13 cellular contexts compared by ENCODE assay signal in the genomic region with DNA sequence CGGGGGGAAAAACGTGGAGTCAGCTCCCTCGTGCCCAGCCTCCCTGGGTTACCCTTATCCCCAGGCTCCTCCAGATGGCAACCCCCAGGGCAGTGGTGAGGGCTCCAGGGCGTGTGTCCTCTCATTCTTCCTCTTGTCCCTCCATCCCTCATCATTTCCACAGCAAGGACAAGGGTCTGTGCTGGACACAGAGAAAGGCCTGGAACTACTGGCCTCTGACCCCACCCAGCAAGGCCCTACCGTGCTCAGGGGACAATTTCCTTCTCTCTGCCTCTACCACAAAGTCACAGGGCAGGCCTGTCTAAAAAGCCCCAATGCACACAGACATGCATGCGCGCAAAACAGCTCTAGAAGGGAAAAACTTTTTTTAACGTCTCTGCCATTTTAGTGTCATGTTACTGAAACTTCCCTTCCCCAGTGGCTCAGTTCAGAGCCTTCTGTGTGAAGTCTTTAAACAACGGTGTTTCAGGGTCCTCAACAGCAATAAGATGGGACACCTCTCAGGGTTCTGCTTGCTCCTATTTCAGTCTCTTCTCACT. TPM values are rescaled to one million over a fixed set of nuclear protein-coding genes. Genes with fewer than 3 reads are reported as not detected.
DNase-seq lines count a peak whose midpoint lies in the region; ATAC-seq, FAIRE-seq and TF ChIP-seq lines count a peak whose summit lies in the region.
"Had no signal": no experiment of that assay in that cellular context is flagged by ENCODE, and none has a peak within 500 bp of the region (broad histone marks: within the 10 kb centered on the region; RNA-seq: fewer than 3 reads in every experiment).

No MANE protein-coding gene starts in this region.

- no peak overlapping the region for H3K4me3 ChIP-seq in CD4-positive, CD25-positive, alpha-beta regulatory T cell (ENCODE audit: low read depth, low read length)
- H3K4me3 ChIP-seq in HCT116 (replicated peaks in 1 of 2; ENCODE audit: low read depth in 1 of 2, low read length in 2 of 2) = no peak overlapping the region
- no peak overlapping the region for H3K4me3 ChIP-seq in astrocyte (ENCODE audit: insufficient read depth, low read depth, low read length)
- H3K4me3 ChIP-seq in neural cell (ENCODE audit: low read length) = no peak overlapping the region
- no peak overlapping the region for H3K4me3 ChIP-seq in brain microvascular endothelial cell (ENCODE audit: low read depth, low read length)

- H3K4me1 Mint-ChIP-seq in CD4-positive, CD25-positive, alpha-beta regulatory T cell = peaks cover 4 to 65% (median 50%) of the 10 kb centered on the region in 4 donors
- peaks cover 38% of the 10 kb centered on the region for H3K4me1 Mint-ChIP-seq in astrocyte (ENCODE audit: low read depth, unreplicated experiment)

- no peaks in the 10 kb centered on the region for H3K27me3 Mint-ChIP-seq in CD4-positive, CD25-positive, alpha-beta regulatory T cell
- no peaks in the 10 kb centered on the region for H3K27me3 Mint-ChIP-seq in astrocyte (ENCODE audit: low read depth, unreplicated experiment)

- H2AFZ ChIP-seq in HCT116 (ENCODE audit: low read depth, low read length, poor library complexity, severe bottlenecking) (no peak overlapping the region), astrocyte (ENCODE audit: low read depth, low read length) (no peak overlapping the region), neural cell (ENCODE audit: low read depth, low read length) (no peak overlapping the region)

- peaks cover 43% of the 10 kb centered on the region for H3K4me1 ChIP-seq in CD4-positive, CD25-positive, alpha-beta regulatory T cell (ENCODE audit: control insufficient read depth, insufficient read depth, low read length, poor library complexity, severe bottlenecking)
- H3K4me1 ChIP-seq in HCT116 (ENCODE audit: control insufficient read depth in 1 of 2, insufficient read depth in 2 of 2, low read length in 2 of 2) = peaks cover 2 to 24% of the 10 kb centered on the region in 2 experiments; a peak in 3 of 4 replicates
- peaks cover 21% of the 10 kb centered on the region for H3K4me1 ChIP-seq in astrocyte (ENCODE audit: insufficient read depth, low read length)

- H3K9ac ChIP-seq in HCT116 (ENCODE audit: low read length) (peak overlapping the region; percentile 93), astrocyte (ENCODE audit: low read length) (no peak overlapping the region), neural cell (ENCODE audit: low read length) (peak overlapping the region; percentile 96)

- BruUV-seq in HCT116 (replicated peaks; lab: Mats Ljungman, UMichigan) = no TSS peak

- H3K9me3 ChIP-seq in CD4-positive, CD25-positive, alpha-beta regulatory T cell (ENCODE audit: control insufficient read depth in 2 of 2, low read length in 2 of 2) = no peaks in the 10 kb centered on the region
- H3K9me3 ChIP-seq in HCT116 (ENCODE audit: control insufficient read depth in 1 of 2, insufficient read depth in 1 of 2, low read depth in 1 of 2, low read length in 2 of 2) (no peaks in the 10 kb centered on the region), astrocyte (ENCODE audit: insufficient read depth, low read depth, low read length) (no peaks in the 10 kb centered on the region), neural cell (ENCODE audit: low read length) (no peaks in the 10 kb centered on the region)
- H3K9me3 ChIP-seq: heart left ventricle, upper lobe of left lung had no signal

- H4K20me1 ChIP-seq in HCT116 (ENCODE audit: insufficient read depth) (peaks cover 16% of the 10 kb centered on the region; the same call in 1 of the 2 replicates), astrocyte (ENCODE audit: insufficient read depth, low read length) (peaks cover 49% of the 10 kb centered on the region), neural cell (ENCODE audit: insufficient read depth) (no peaks in the 10 kb centered on the region)

- in situ Hi-C loops in brain microvascular endothelial cell (cut with HindIII; ENCODE audit: low pct_ligation_motif_present, low sequenced_read_pairs) = no loop called here

- no peaks in the 10 kb centered on the region for H3K9me3 Mint-ChIP-seq in CD4-positive, CD25-positive, alpha-beta regulatory T cell
- H3K9me3 Mint-ChIP-seq in astrocyte (ENCODE audit: unreplicated experiment) = no peaks in the 10 kb centered on the region

- intact Hi-C loops in HCT116 (cut with micrococcal nuclease) = no loop called here

- TF ChIP-seq RAD21 in HCT116 (IDR thresholded peaks at IDR 0.05; ENCODE audit: low read depth) = no peak
- TF ChIP-seq RAD21 in neural cell (conservative IDR thresholded peaks at IDR 0.05) = no peak

- DNase-seq in CD4-positive, CD25-positive, alpha-beta regulatory T cell = no peak
- DNase-seq in HCT116 (ENCODE audit: low read depth, low spot score) (no peak), astrocyte (ENCODE audit: low read depth) (no peak), NCI-H1694 (lab: John Stamatoyannopoulos, UW) (no peak), islet precursor cell (no peak), brain microvascular endothelial cell (no peak)
- DNase-seq: NCI-H1930, RPMI8226, upper lobe of left lung had no signal

- no peaks in the 10 kb centered on the region for H3F3A ChIP-seq in neural cell (ENCODE audit: insufficient read depth, low read length, poor library complexity, severe bottlenecking)

- POLR2A ChIA-PET in HCT116 (lab: Charles Lee) = no interaction called here

- H3K27ac Mint-ChIP-seq in CD4-positive, CD25-positive, alpha-beta regulatory T cell = peak overlapping the region; percentile 57 to 94 (median 91)
- no peak overlapping the region for H3K27ac Mint-ChIP-seq in astrocyte (ENCODE audit: unreplicated experiment)

- H3K9me2 ChIP-seq in HCT116 (ENCODE audit: insufficient read depth) (no peaks in the 10 kb centered on the region), neural cell (ENCODE audit: insufficient read depth, low read length) (no peaks in the 10 kb centered on the region)

- no peak for TF ChIP-seq EP300 in neural cell (conservative IDR thresholded peaks at IDR 0.05; ENCODE audit: poor library complexity, severe bottlenecking)

- peaks cover 42% of the 10 kb centered on the region for H3K36me3 ChIP-seq in CD4-positive, CD25-positive, alpha-beta regulatory T cell (ENCODE audit: control insufficient read depth, insufficient read depth, low read length)
- H3K36me3 ChIP-seq in HCT116 (ENCODE audit: control insufficient read depth in 1 of 2, insufficient read depth in 2 of 2, low read length in 2 of 2) = peaks cover 9 to 19% of the 10 kb centered on the region in 2 experiments; a peak in 3 of 4 replicates
- H3K36me3 ChIP-seq in astrocyte (ENCODE audit: insufficient read depth, low read length) = peaks cover 18% of the 10 kb centered on the region
- H3K36me3 ChIP-seq in neural cell (ENCODE audit: insufficient read depth, low read length) = no peaks in the 10 kb centered on the region
- peaks cover 28% of the 10 kb centered on the region for H3K36me3 ChIP-seq in brain microvascular endothelial cell (replicated peaks)

- RAD21 ChIA-PET in HCT116 (lab: Charles Lee; ENCODE audit: low non-redundant PET in 1 of 2, low total read pairs in 2 of 2, uncharacterized antibody in 2 of 2, unreplicated experiment in 2 of 2) = no interaction called here

- TF ChIP-seq CTCF in HCT116 (IDR thresholded peaks at IDR 0.05 in 2 of 3, conservative IDR thresholded peaks at IDR 0.05 in 1 of 3; ENCODE audit: borderline replicate concordance in 1 of 3, insufficient read depth in 1 of 3, low read depth in 2 of 3, low read length in 2 of 3) (no peak), astrocyte (IDR thresholded peaks at IDR 0.05; ENCODE audit: insufficient read depth, low read depth, low read length) (no peak), neural cell (IDR thresholded peaks at IDR 0.05; ENCODE audit: poor library complexity, severe bottlenecking) (no peak), brain microvascular endothelial cell (IDR thresholded peaks at IDR 0.05; ENCODE audit: low read depth, low read length, missing control alignments) (no peak)

- FAIRE-seq in astrocyte (lab: Jason Lieb, UNC) = no peak

- H3K27ac ChIP-seq in CD4-positive, CD25-positive, alpha-beta regulatory T cell (ENCODE audit: insufficient read depth, low read length, poor library complexity, severe bottlenecking) = peak overlapping the region; percentile 80
- H3K27ac ChIP-seq in HCT116 (ENCODE audit: low read depth, low read length) (peak overlapping the region; percentile 95), astrocyte (ENCODE audit: low read depth, low read length) (no peak overlapping the region), neural cell (ENCODE audit: low read length) (no peak overlapping the region), brain microvascular endothelial cell (no peak overlapping the region)

- H3K27me3 ChIP-seq in CD4-positive, CD25-positive, alpha-beta regulatory T cell (ENCODE audit: control insufficient read depth, insufficient read depth, low read length) = no peaks in the 10 kb centered on the region
- H3K27me3 ChIP-seq in HCT116 (ENCODE audit: insufficient read depth, low read length) (no peaks in the 10 kb centered on the region), astrocyte (ENCODE audit: insufficient read depth, low read length) (no peaks in the 10 kb centered on the region), neural cell (ENCODE audit: insufficient read depth, low read depth, low read length) (no peaks in the 10 kb centered on the region), brain microvascular endothelial cell (replicated peaks) (no peaks in the 10 kb centered on the region)
- H3K27me3 ChIP-seq: heart left ventricle, upper lobe of left lung had no signal

- H3K4me2 ChIP-seq in HCT116 (ENCODE audit: low read length) = peak overlapping the region; percentile 99; the same call in 1 of the 2 replicates
- H3K4me2 ChIP-seq in astrocyte (ENCODE audit: low read length) = peak overlapping the region; percentile 100
- no peak overlapping the region for H3K4me2 ChIP-seq in neural cell (ENCODE audit: low read length)

- TF ChIP-seq POLR2A in HCT116 (IDR thresholded peaks at IDR 0.05; ENCODE audit: borderline replicate concordance, extremely low read depth, insufficient read depth, insufficient read length) = no peak

- ATAC-seq in CD4-positive, CD25-positive, alpha-beta regulatory T cell (ENCODE audit: low read depth in 2 of 2) = no peak
- ATAC-seq in HCT116 (no peak), HG02852 (IDR thresholded peaks at IDR 0.05; ENCODE audit: unreplicated experiment) (no peak)

- H3K79me2 ChIP-seq in HCT116 (ENCODE audit: insufficient read depth, low read length) (peaks cover 22% of the 10 kb centered on the region), astrocyte (ENCODE audit: insufficient read depth, low read length) (peaks cover 37% of the 10 kb centered on the region), neural cell (replicated peaks; ENCODE audit: insufficient read depth, low read length) (peaks cover 25% of the 10 kb centered on the region)

- peak overlapping the region; percentile 84 to 92 (median 90) for H3K4me3 Mint-ChIP-seq in CD4-positive, CD25-positive, alpha-beta regulatory T cell
- peak overlapping the region; percentile 71 for H3K4me3 Mint-ChIP-seq in astrocyte (ENCODE audit: unreplicated experiment)

- CTCF ChIA-PET in HCT116 (lab: Charles Lee) = no interaction called here

- H3K36me3 Mint-ChIP-seq in CD4-positive, CD25-positive, alpha-beta regulatory T cell = peaks cover 14% of the 10 kb centered on the region
- H3K36me3 Mint-ChIP-seq in astrocyte (ENCODE audit: low read depth, unreplicated experiment) = peaks cover 6% of the 10 kb centered on the region

RNA-seq across cellular contexts. Expression of gene SLC35B2, which starts 1.1 kb away (rescaled TPM):
- total RNA-seq in CD4-positive, CD25-positive, alpha-beta regulatory T cell = 14.8 TPM
- 10 to 100 TPM; 33.0 to 42.4 (median 36.8) TPM for polyA plus RNA-seq in CD4-positive, CD25-positive, alpha-beta regulatory T cell
- 50.5 TPM for total RNA-seq in HCT116 (2021; ENCODE audit: unreplicated experiment)
- polyA plus RNA-seq in HCT116 (2012) = 35.2 and 47.5 TPM in 2 replicates
- total RNA-seq in astrocyte = 61.8 and 66.6 TPM in 2 replicates
- polyA plus RNA-seq in neural cell = 44.5 and 64.9 TPM in 2 replicates
- polyA minus RNA-seq in neural cell = 33.5 and 42.1 TPM in 2 replicates

RNA-seq across cellular contexts. Expression of gene NFKBIE, which starts 7.0 kb away (rescaled TPM):
- 53.8 TPM for total RNA-seq in CD4-positive, CD25-positive, alpha-beta regulatory T cell
- 1 to 10 TPM; 3.6 to 7.0 (median 6.1) TPM for polyA plus RNA-seq in CD4-positive, CD25-positive, alpha-beta regulatory T cell
- total RNA-seq in HCT116 (2021; ENCODE audit: unreplicated experiment) = 7.6 TPM
- 6.2 and 8.2 TPM in 2 replicates for polyA plus RNA-seq in HCT116 (2012)
- total RNA-seq in astrocyte = 10.1 and 11.0 TPM in 2 replicates
- polyA plus RNA-seq in neural cell = 15.1 and 16.8 TPM in 2 replicates
- polyA minus RNA-seq in neural cell = 12.7 and 13.7 TPM in 2 replicates

RNA-seq across cellular contexts. Expression of gene HSP90AB1, which starts 11.5 kb away (rescaled TPM):
- total RNA-seq in CD4-positive, CD25-positive, alpha-beta regulatory T cell = 399 TPM
- polyA plus RNA-seq in CD4-positive, CD25-positive, alpha-beta regulatory T cell = 100 to 1,000 TPM; 264 to 426 (median 333) TPM
- total RNA-seq in HCT116 (2021; ENCODE audit: unreplicated experiment) (2,554 TPM), astrocyte (859 and 914 TPM in 2 replicates)
- 1,463 and 1,823 TPM in 2 replicates for polyA plus RNA-seq in HCT116 (2012)
- 485 and 522 TPM in 2 replicates for polyA plus RNA-seq in neural cell
- 358 and 429 TPM in 2 replicates for polyA minus RNA-seq in neural cell

RNA-seq across cellular contexts. Expression of gene TMEM151B, which starts 11.9 kb away (rescaled TPM):
- not detected for total RNA-seq in CD4-positive, CD25-positive, alpha-beta regulatory T cell
- not detected for polyA plus RNA-seq in CD4-positive, CD25-positive, alpha-beta regulatory T cell
- total RNA-seq in HCT116 (2021; ENCODE audit: unreplicated experiment) = not detected
- 0.34 and 0.35 TPM in 2 replicates for polyA plus RNA-seq in HCT116 (2012)
- total RNA-seq in astrocyte = 0.07 and 0.09 TPM in 2 replicates
- polyA plus RNA-seq in neural cell = 66.0 and 82.1 TPM in 2 replicates
- 75.7 and 87.6 TPM in 2 replicates for polyA minus RNA-seq in neural cell
- total RNA-seq: myocyte, upper lobe of left lung had no signal

RNA-seq across cellular contexts. Expression of gene SLC29A1, which starts 35.0 kb away (rescaled TPM):
- total RNA-seq in CD4-positive, CD25-positive, alpha-beta regulatory T cell = 2.6 TPM
- 1 to 10 TPM; 3.3 to 6.1 (median 3.9) TPM for polyA plus RNA-seq in CD4-positive, CD25-positive, alpha-beta regulatory T cell
- total RNA-seq in HCT116 (2021; ENCODE audit: unreplicated experiment) = 67.6 TPM
- 60.2 and 73.6 TPM in 2 replicates for polyA plus RNA-seq in HCT116 (2012)
- total RNA-seq in astrocyte = 14.8 and 15.3 TPM in 2 replicates
- polyA plus RNA-seq in neural cell = 18.9 and 29.5 TPM in 2 replicates
- polyA minus RNA-seq in neural cell = 11.7 and 12.7 TPM in 2 replicates

Comparison
In these comparisons a context has a peak if more than half of its experiments do, and no peak if none do; other contexts are left out.
1. H3K27ac ChIP-seq: peak in CD4-positive, CD25-positive, alpha-beta regulatory T cell (single experiment) and HCT116 (single experiment); none in astrocyte (single experiment), neural cell (single experiment) and brain microvascular endothelial cell (single experiment).